8 cellular contexts compared by ENCODE assay signal in the genomic region with DNA sequence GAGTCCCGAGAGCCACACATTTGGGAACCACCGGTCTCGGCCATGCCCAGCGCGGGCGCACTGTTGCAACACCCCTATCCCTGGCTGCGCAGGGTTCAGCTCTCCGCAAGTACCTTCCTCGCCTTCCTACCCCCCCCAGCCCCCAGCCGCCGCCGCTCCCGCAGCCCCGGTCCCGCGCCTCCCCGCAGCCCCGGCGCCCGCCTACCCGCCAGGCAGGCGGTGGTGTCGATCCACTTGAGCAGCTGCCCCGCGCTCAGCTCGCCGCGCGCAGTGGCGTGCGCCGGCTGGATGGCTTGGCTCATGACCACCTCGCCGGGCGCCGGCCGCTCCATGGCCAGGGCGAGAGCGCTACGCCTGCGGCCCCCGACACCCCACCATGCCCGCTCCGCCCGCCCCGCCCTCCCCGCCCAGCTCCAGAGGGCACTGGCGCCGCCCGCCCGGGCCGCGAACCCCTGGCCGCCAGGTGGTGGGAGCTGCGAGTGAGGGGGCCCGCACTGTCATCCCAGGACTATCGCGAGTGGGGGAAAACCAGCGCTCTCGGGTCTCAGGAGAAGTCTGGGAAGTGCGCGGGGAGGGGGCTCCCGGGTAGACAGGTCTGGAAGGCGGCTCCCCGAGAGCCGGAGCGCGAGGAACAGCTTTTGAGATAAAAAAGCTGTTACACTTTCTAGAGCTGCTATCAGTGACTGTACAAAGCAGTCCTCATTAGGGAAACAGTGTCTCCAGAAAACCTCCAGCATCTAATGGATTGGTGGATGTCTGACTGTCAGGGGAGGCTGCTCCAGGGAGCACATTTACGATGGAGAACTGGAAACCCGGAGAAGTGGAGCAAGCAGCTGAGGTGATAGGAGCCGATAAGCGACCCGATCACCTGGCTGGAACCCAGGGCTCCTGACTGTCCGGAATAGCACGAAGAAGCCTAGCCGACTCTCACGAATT. TPM values are rescaled to one million over a fixed set of nuclear protein-coding genes. Genes with fewer than 3 reads are reported as not detected.
A peak's percentile ranks its signal among the peaks of the same experiment; 100 is the strongest.
DNase-seq lines count a peak whose midpoint lies in the region; ATAC-seq and TF ChIP-seq lines count a peak whose summit lies in the region.

TSS of gene ACOT12 (minus strand) at position 352 of the 936 bp plus-strand sequence. CDS start at position 332, 20 bp downstream.

- peaks cover 16% of the 10 kb centered on the region for H3K27me3 ChIP-seq in SJSA1 (replicated peaks)

- TF ChIP-seq CTCF in fibroblast of villous mesenchyme (IDR thresholded peaks at IDR 0.05; ENCODE audit: insufficient read depth, low read depth, low read length), result no peak

- peaks cover 3% of the 10 kb centered on the region; the same call in 1 of the 2 replicates for H3K9me3 ChIP-seq in SJSA1 (replicated peaks)

- peak within 1 kb of the TSS; percentile 28 for H3K4me3 ChIP-seq in SJSA1
- H3K4me3 ChIP-seq in fibroblast of villous mesenchyme (ENCODE audit: low read depth, low read length), result peak within 1 kb of the TSS; percentile 46

- intact Hi-C loops in posterior vena cava (cut with DNase I), result no loop called here

- H3K27ac ChIP-seq in SJSA1, result no peak within 1 kb of the TSS

- no peak for ATAC-seq in GM21515 (IDR thresholded peaks at IDR 0.05; ENCODE audit: unreplicated experiment)

- H3K4me1 ChIP-seq in SJSA1 (replicated peaks), result peaks cover 4% of the 10 kb centered on the region; the same call in 1 of the 2 replicates

- H3K36me3 ChIP-seq in SJSA1, result no peaks in the 10 kb centered on the region

- DNase-seq in COLO668 (lab: John Stamatoyannopoulos, UW; ENCODE audit: unreplicated experiment) (peak; percentile 22), SJSA1 (ENCODE audit: low read depth in 1 of 2, low spot score in 2 of 2) (no peak), fibroblast of villous mesenchyme (ENCODE audit: low read depth) (peak; percentile 9), posterior vena cava (ENCODE audit: low spot score) (peak; percentile 82), NCI-H1436 (lab: John Stamatoyannopoulos, UW) (no peak), NCI-H1048 (lab: John Stamatoyannopoulos, UW) (no peak), NCI-H2081 (lab: John Stamatoyannopoulos, UW) (no peak)

RNA-seq across cellular contexts. Expression of gene ACOT12, which starts in this region (rescaled TPM):
- total RNA-seq in SJSA1 (2014; rRNA removed; shearing (Covaris generic)), result not detected in 2 replicates
- total RNA-seq in fibroblast of villous mesenchyme, result not detected in 2 replicates
- total RNA-seq in posterior vena cava, result under 1 TPM in 1 of 2 donors, not detected in 1; 0.14 TPM

Comparison
In these comparisons a context has a peak if more than half of its experiments do, and no peak if none do; other contexts are left out.
1. Peak in DNase-seq and H3K4me3 ChIP-seq in fibroblast of villous mesenchyme; RNA of the gene not detected or under 1 TPM.
2. Peak in DNase-seq in posterior vena cava; RNA of the gene not detected or under 1 TPM.